In the genomic region with DNA sequence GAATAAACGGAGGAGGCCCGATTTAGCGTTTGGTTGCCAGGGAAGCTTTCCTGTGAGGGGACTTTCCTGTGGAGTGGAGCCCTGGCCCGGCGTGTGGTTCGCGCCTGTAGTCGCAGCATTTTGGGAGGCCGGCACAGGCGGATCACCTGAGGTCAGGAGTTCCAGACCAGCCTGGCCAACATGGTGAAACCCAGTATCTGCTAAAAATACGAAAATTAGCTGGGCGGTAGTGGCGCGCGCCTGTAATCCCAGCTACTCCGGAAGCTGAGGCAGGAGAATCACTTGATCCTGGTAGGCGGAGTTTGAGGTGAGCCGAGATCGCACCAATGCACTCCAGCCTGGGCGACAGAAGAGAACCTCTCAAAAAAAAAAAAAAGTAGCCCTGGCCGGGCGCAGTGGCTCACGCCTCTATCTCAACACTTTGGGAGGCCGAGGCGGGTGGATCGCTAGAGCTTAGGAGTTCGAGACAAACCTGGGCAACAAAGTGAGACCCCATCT, we compare ENCODE assay signal across 10 cellular contexts. TPM values are rescaled to one million over a fixed set of nuclear protein-coding genes. Genes with fewer than 3 reads are reported as not detected.
DNase-seq lines count a peak whose midpoint lies in the region; ATAC-seq and TF ChIP-seq lines count a peak whose summit lies in the region.
"Had no signal": no experiment of that assay in that cellular context is flagged by ENCODE, and none has a peak within 500 bp of the region (broad histone marks: within the 10 kb centered on the region; RNA-seq: fewer than 3 reads in every experiment).

No MANE protein-coding gene starts in this region.

- H3K18ac ChIP-seq in mesendoderm (ENCODE audit: low read length): no peak overlapping the region

- POLR2A ChIA-PET in activated CD8-positive, alpha-beta T cell treated with anti-CD3 and anti-CD28 coated beads, Interleukin-2, amount 10 ng/mL, durations not matched to agents 7 days and 5 days (lab: Charles Lee): interaction anchor here (0.6 to 1.2 kb wide), 4 partner anchors 15 to 146 kb away, joined by 3 to 4 read pairs (median 4); a partner anchor contains a TSS

- peak overlapping the region in 1 of 11 experiments; percentile 49; a peak in 3 of 22 replicates for H3K27ac ChIP-seq in BLaER1 treated with 17β-estradiol and CSF1 and Interleukin-3, amounts not matched to agents 10 nM and 100 nM
- H3K27ac ChIP-seq in lower lobe of right lung (no peak overlapping the region), mesendoderm (ENCODE audit: low read depth, low read length) (no peak overlapping the region)

- WGBS in mesendoderm (ENCODE audit: extremely low coverage, insufficient coverage, low lambda C conversion rate): no CpG with 5 or more reads among the region's 27 CpGs

- H4K5ac ChIP-seq in mesendoderm (ENCODE audit: low read length): no peak overlapping the region

- CTCF ChIA-PET in activated CD8-positive, alpha-beta T cell treated with anti-CD3 and anti-CD28 coated beads, Interleukin-2, amount 10 ng/mL, durations not matched to agents 7 days and 5 days (lab: Charles Lee): interaction anchor here (1.0 to 3.6 kb wide), 2 partner anchors 18 to 66 kb away, joined by 3 to 23 read pairs; no protein-coding TSS in a partner anchor

- ATAC-seq in activated CD8-positive, alpha-beta T cell treated with anti-CD3 and anti-CD28 coated beads, Interleukin-2, amount 10 ng/mL, durations not matched to agents 7 days and 5 days: no peak
- ATAC-seq in lower lobe of right lung: no peak
- ATAC-seq in HG03139 (IDR thresholded peaks at IDR 0.05; ENCODE audit: unreplicated experiment): no peak
- no peak for ATAC-seq in SK-N-SH treated with all-trans-retinoic acid at 6 μM for 48 hours

- peaks cover 33 to 52% (median 46%) of the 10 kb centered on the region in 10 experiments for H3K4me1 ChIP-seq in BLaER1 treated with 17β-estradiol and CSF1 and Interleukin-3, amounts not matched to agents 10 nM and 100 nM
- peaks cover 41% of the 10 kb centered on the region for H3K4me1 ChIP-seq in lower lobe of right lung
- H3K4me1 ChIP-seq in mesendoderm (ENCODE audit: control insufficient read depth, low read depth, low read length): no peaks in the 10 kb centered on the region

- peaks cover 14% of the 10 kb centered on the region for H3K4me1 Mint-ChIP-seq in activated CD8-positive, alpha-beta T cell treated with anti-CD3 and anti-CD28 coated beads, Interleukin-2, amount 10 ng/mL, durations not matched to agents 7 days and 5 days (ENCODE audit: low read depth)

- H3K4ac ChIP-seq in mesendoderm (ENCODE audit: low read depth, low read length): no peak overlapping the region

- intact Hi-C loops in lower lobe of right lung (cut with DNase I): no loop called here

- H3K4me3 Mint-ChIP-seq in activated CD8-positive, alpha-beta T cell treated with anti-CD3 and anti-CD28 coated beads, Interleukin-2, amount 10 ng/mL, durations not matched to agents 7 days and 5 days: peak overlapping the region; percentile 46

- H3K27ac Mint-ChIP-seq in activated CD8-positive, alpha-beta T cell treated with anti-CD3 and anti-CD28 coated beads, Interleukin-2, amount 10 ng/mL, durations not matched to agents 7 days and 5 days: no peak overlapping the region

- H3K36me3 Mint-ChIP-seq in activated CD8-positive, alpha-beta T cell treated with anti-CD3 and anti-CD28 coated beads, Interleukin-2, amount 10 ng/mL, durations not matched to agents 7 days and 5 days (ENCODE audit: low read depth): no peaks in the 10 kb centered on the region

- no peaks in the 10 kb centered on the region for H3K79me2 ChIP-seq in mesendoderm (ENCODE audit: control insufficient read depth, insufficient read depth, low read length)

- H3K4me3 ChIP-seq in BLaER1 treated with 17β-estradiol and CSF1 and Interleukin-3, amounts not matched to agents 10 nM and 100 nM: peak overlapping the region in 4 of 10 experiments; percentile 61 to 68 (median 64); a peak in 8 of 20 replicates
- H3K4me3 ChIP-seq in lower lobe of right lung (peak overlapping the region; percentile 37), mesendoderm (ENCODE audit: low read length) (no peak overlapping the region)

- H3K23ac ChIP-seq in mesendoderm (ENCODE audit: low read length): no peak overlapping the region

- H3K9me3 Mint-ChIP-seq in activated CD8-positive, alpha-beta T cell treated with anti-CD3 and anti-CD28 coated beads, Interleukin-2, amount 10 ng/mL, durations not matched to agents 7 days and 5 days (ENCODE audit: insufficient read depth): no peaks in the 10 kb centered on the region

- peaks cover 31 to 48% (median 38%) of the 10 kb centered on the region in 11 experiments for H3K27me3 ChIP-seq in BLaER1 treated with 17β-estradiol and CSF1 and Interleukin-3, amounts not matched to agents 10 nM and 100 nM
- peaks cover 30% of the 10 kb centered on the region for H3K27me3 ChIP-seq in lower lobe of right lung (ENCODE audit: low read depth)
- H3K27me3 ChIP-seq in mesendoderm (ENCODE audit: insufficient read depth, low read length, poor library complexity): peaks cover 18% of the 10 kb centered on the region

- H3K4me2 ChIP-seq in BLaER1 treated with 17β-estradiol and CSF1 and Interleukin-3, amounts not matched to agents 10 nM and 100 nM: peak overlapping the region; percentile 82 to 99 (median 94)
- no peak overlapping the region for H3K4me2 ChIP-seq in mesendoderm (ENCODE audit: low read length)

- no peak overlapping the region for H2BK120ac ChIP-seq in mesendoderm (ENCODE audit: low read depth, low read length)

- peaks cover 26% of the 10 kb centered on the region for H3K27me3 Mint-ChIP-seq in activated CD8-positive, alpha-beta T cell treated with anti-CD3 and anti-CD28 coated beads, Interleukin-2, amount 10 ng/mL, durations not matched to agents 7 days and 5 days (ENCODE audit: low read depth)

- H4K8ac ChIP-seq in mesendoderm (ENCODE audit: low read depth, low read length): no peak overlapping the region

- no peak for TF ChIP-seq CTCF in lower lobe of right lung (IDR thresholded peaks at IDR 0.05)

- no peak overlapping the region for H2AK5ac ChIP-seq in mesendoderm (ENCODE audit: low read length)

- DNase-seq in DMS53 treated with DMSO at 0.1 percent for 48 hours (lab: John Stamatoyannopoulos, UW; ENCODE audit: unreplicated experiment) (peak; percentile 18), lower lobe of right lung (no peak), mesendoderm (no peak)
- no peak for DNase-seq in activated CD8-positive, alpha-beta T cell treated with anti-CD3 and anti-CD28 coated beads, Interleukin-2, amount 10 ng/mL, durations not matched to agents 7 days and 5 days
- DNase-seq: central memory CD4-positive, alpha-beta T cell; foreskin melanocyte; IMR-90 had no signal

- no peak overlapping the region for H3K56ac ChIP-seq in mesendoderm (ENCODE audit: low read length)

- H2BK15ac ChIP-seq in mesendoderm (replicated peaks; ENCODE audit: low read depth): no peak overlapping the region

- H3K9me3 ChIP-seq in BLaER1 treated with 17β-estradiol and CSF1 and Interleukin-3, amounts not matched to agents 10 nM and 100 nM (replicated peaks in 1 of 11): no peaks in the 10 kb centered on the region
- H3K9me3 ChIP-seq in lower lobe of right lung: no peaks in the 10 kb centered on the region

- H4K20me1 ChIP-seq in BLaER1 treated with 17β-estradiol and CSF1 and Interleukin-3, amounts not matched to agents 10 nM and 100 nM: peaks cover 0 to 36% (median 8%) of the 10 kb centered on the region in 11 experiments; a peak in 10 of 22 replicates

- no peaks in the 10 kb centered on the region for H3K36me3 ChIP-seq in BLaER1 treated with 17β-estradiol and CSF1 and Interleukin-3, amounts not matched to agents 10 nM and 100 nM
- peaks cover 23% of the 10 kb centered on the region for H3K36me3 ChIP-seq in lower lobe of right lung
- no peaks in the 10 kb centered on the region for H3K36me3 ChIP-seq in mesendoderm (ENCODE audit: control insufficient read depth, insufficient read depth, low read length)

- H3K79me1 ChIP-seq in mesendoderm (ENCODE audit: low read length): no peaks in the 10 kb centered on the region

- H2BK5ac ChIP-seq in mesendoderm (ENCODE audit: low read length): no peak overlapping the region

- H3K9ac ChIP-seq in BLaER1 treated with 17β-estradiol and CSF1 and Interleukin-3, amounts not matched to agents 10 nM and 100 nM: peak overlapping the region in 2 of 11 experiments; percentile 11 to 73; a peak in 2 of 22 replicates
- no peak overlapping the region for H3K9ac ChIP-seq in mesendoderm (ENCODE audit: low read length)

TF ChIP-seq in SK-N-SH treated with all-trans-retinoic acid at 6 μM for 48 hours, 23 proteins besides CTCF, POLR2A, EP300 and RAD21 (continues in another document):
- TF ChIP-seq ESRRG (CRISPR knock-in tag; IDR thresholded peaks at IDR 0.05): no peak

RNA-seq across cellular contexts. Expression of a gene that starts 6.9 kb away (rescaled TPM):
- 1 to 10 TPM; 3.4 to 3.5 TPM for total RNA-seq in activated CD8-positive, alpha-beta T cell treated with anti-CD3 and anti-CD28 coated beads, Interleukin-2, amount 10 ng/mL, durations not matched to agents 7 days and 5 days
- total RNA-seq in lower lobe of right lung: 49.0 TPM
- polyA plus RNA-seq in mesendoderm (2013, experiment 1 of 2): 0.41 TPM
- polyA plus RNA-seq in mesendoderm (2013, experiment 2 of 2): 0.50 TPM
- total RNA-seq: IMR-90 had no signal

RNA-seq across cellular contexts. Expression of a gene that starts 14.8 kb away (rescaled TPM):
- total RNA-seq in activated CD8-positive, alpha-beta T cell treated with anti-CD3 and anti-CD28 coated beads, Interleukin-2, amount 10 ng/mL, durations not matched to agents 7 days and 5 days: 1,000 to 10,000 TPM; 1,476 to 1,561 TPM
- 1,461 TPM for total RNA-seq in lower lobe of right lung
- 1,804 TPM for polyA plus RNA-seq in mesendoderm (2013, experiment 1 of 2)
- polyA plus RNA-seq in mesendoderm (2013, experiment 2 of 2): 1,761 TPM

RNA-seq across cellular contexts. Expression of a gene that starts 14.9 kb away (rescaled TPM):
- total RNA-seq in activated CD8-positive, alpha-beta T cell treated with anti-CD3 and anti-CD28 coated beads, Interleukin-2, amount 10 ng/mL, durations not matched to agents 7 days and 5 days: 10 to 100 TPM; 56.0 to 63.8 TPM
- total RNA-seq in lower lobe of right lung: 41.9 TPM
- polyA plus RNA-seq in mesendoderm (2013, experiment 1 of 2): 140 TPM
- 141 TPM for polyA plus RNA-seq in mesendoderm (2013, experiment 2 of 2)

RNA-seq across cellular contexts. Expression of a gene that starts 27.8 kb away (rescaled TPM):
- total RNA-seq in activated CD8-positive, alpha-beta T cell treated with anti-CD3 and anti-CD28 coated beads, Interleukin-2, amount 10 ng/mL, durations not matched to agents 7 days and 5 days: not detected
- total RNA-seq in lower lobe of right lung: 11.0 TPM
- polyA plus RNA-seq in mesendoderm (2013, experiment 1 of 2): 0.22 TPM
- polyA plus RNA-seq in mesendoderm (2013, experiment 2 of 2): 0.18 TPM

RNA-seq across cellular contexts. Expression of a gene that starts 28.0 kb away (rescaled TPM):
- 10 to 100 TPM; 54.6 to 55.0 TPM for total RNA-seq in activated CD8-positive, alpha-beta T cell treated with anti-CD3 and anti-CD28 coated beads, Interleukin-2, amount 10 ng/mL, durations not matched to agents 7 days and 5 days
- 31.0 TPM for total RNA-seq in lower lobe of right lung
- polyA plus RNA-seq in mesendoderm (2013, experiment 1 of 2): 44.9 TPM
- 45.2 TPM for polyA plus RNA-seq in mesendoderm (2013, experiment 2 of 2)

Comparison
In these comparisons a context has a peak if more than half of its experiments do, and no peak if none do; other contexts are left out.
1. RNA of a gene that starts 6.9 kb away (total RNA-seq): 49.0 TPM in lower lobe of right lung (single experiment); 3.4 to 3.5 TPM in activated CD8-positive, alpha-beta T cell treated with anti-CD3 and anti-CD28 coated beads, Interleukin-2, amount 10 ng/mL, durations not matched to agents 7 days and 5 days; every median in the first group is over 10 times any median in the second.